1 cellular context compared by ENCODE assay signal in genomic region chr6:118735320-118735719, GRCh38.
TF ChIP-seq lines count a peak whose summit lies in the region.

No MANE protein-coding gene starts in this region.

TF ChIP-seq in H1, 55 proteins besides CTCF, POLR2A, EP300 and RAD21 (continued from another document):
- TF ChIP-seq CTBP2 (IDR thresholded peaks at IDR 0.05; ENCODE audit: borderline replicate concordance, insufficient read depth, insufficient read length, low read length) (no peak), TEAD4 (IDR thresholded peaks at IDR 0.05; ENCODE audit: low read depth, low read length) (peak; percentile 43; the same call in 1 of the 2 replicates), NRF1 (IDR thresholded peaks at IDR 0.05; ENCODE audit: low read depth, low read length) (no peak), YY1 (IDR thresholded peaks at IDR 0.05; ENCODE audit: low read depth, low read length) (0 out of 2 replicates have a peak, but pooled peaks have one; percentile 29), SRF (IDR thresholded peaks at IDR 0.05; ENCODE audit: low read depth, low read length) (no peak)
- TF ChIP-seq, protein P1, sequence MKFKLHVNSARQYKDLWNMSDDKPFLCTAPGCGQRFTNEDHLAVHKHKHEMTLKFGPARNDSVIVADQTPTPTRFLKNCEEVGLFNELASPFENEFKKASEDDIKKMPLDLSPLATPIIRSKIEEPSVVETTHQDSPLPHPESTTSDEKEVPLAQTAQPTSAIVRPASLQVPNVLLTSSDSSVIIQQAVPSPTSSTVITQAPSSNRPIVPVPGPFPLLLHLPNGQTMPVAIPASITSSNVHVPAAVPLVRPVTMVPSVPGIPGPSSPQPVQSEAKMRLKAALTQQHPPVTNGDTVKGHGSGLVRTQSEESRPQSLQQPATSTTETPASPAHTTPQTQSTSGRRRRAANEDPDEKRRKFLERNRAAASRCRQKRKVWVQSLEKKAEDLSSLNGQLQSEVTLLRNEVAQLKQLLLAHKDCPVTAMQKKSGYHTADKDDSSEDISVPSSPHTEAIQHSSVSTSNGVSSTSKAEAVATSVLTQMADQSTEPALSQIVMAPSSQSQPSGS (IDR thresholded peaks at IDR 0.05; ENCODE audit: low read length) = no peak
TF ChIP-seq in H1: peak in this region for 2.
